In genomic region chr12:1217191-1217949, GRCh38 we compare ENCODE assay signal across 9 cellular contexts.
DNase-seq lines count a peak whose midpoint lies in the region; ATAC-seq and TF ChIP-seq lines count a peak whose summit lies in the region.
"Had no signal": no experiment of that assay in that cellular context is flagged by ENCODE, and none has a peak within 500 bp of the region (broad histone marks: within the 10 kb centered on the region; RNA-seq: fewer than 3 reads in every experiment).

No MANE protein-coding gene starts in this region.

- TF ChIP-seq CTCF in HEK293 (tag by site-specific recombination; IDR thresholded peaks at IDR 0.05) (no peak), cardiac muscle cell (IDR thresholded peaks at IDR 0.05; ENCODE audit: low read depth, low read length) (no peak), spleen (IDR thresholded peaks at IDR 0.05 in 8 of 11, conservative IDR thresholded peaks at IDR 0.05 in 3 of 11) (no peak)

- no peak overlapping the region; the same call in 1 of the 2 replicates for H3K4me3 ChIP-seq in HEK293 (ENCODE audit: low read depth, low read length)
- H3K4me3 ChIP-seq in cardiac muscle cell: no peak overlapping the region
- H3K4me3 ChIP-seq in spleen: no peak overlapping the region
- H3K4me3 ChIP-seq in effector memory CD4-positive, alpha-beta T cell (ENCODE audit: insufficient read depth, low read depth, low read length, poor library complexity, severe bottlenecking): no peak overlapping the region

- no peaks in the 10 kb centered on the region for H3K36me3 Mint-ChIP-seq in activated CD4-positive, alpha-beta memory T cell treated with anti-CD3 and anti-CD28 coated beads for 36 hours
- peaks cover 2% of the 10 kb centered on the region for H3K36me3 Mint-ChIP-seq in T-helper 17 cell (ENCODE audit: low read depth)

- peaks cover 8% of the 10 kb centered on the region for H3K4me1 Mint-ChIP-seq in activated CD4-positive, alpha-beta memory T cell treated with anti-CD3 and anti-CD28 coated beads for 36 hours (ENCODE audit: low read depth)
- peaks cover 4% of the 10 kb centered on the region for H3K4me1 Mint-ChIP-seq in T-helper 17 cell

- H3K4me3 Mint-ChIP-seq in activated CD4-positive, alpha-beta memory T cell treated with anti-CD3 and anti-CD28 coated beads for 36 hours: no peak overlapping the region
- H3K4me3 Mint-ChIP-seq in T-helper 17 cell: no peak overlapping the region

- no peaks in the 10 kb centered on the region for H3K36me3 ChIP-seq in HEK293 (ENCODE audit: control insufficient read depth in 2 of 2, insufficient read depth in 1 of 2, low read length in 2 of 2)
- H3K36me3 ChIP-seq in cardiac muscle cell: no peaks in the 10 kb centered on the region
- H3K36me3 ChIP-seq in spleen: no peaks in the 10 kb centered on the region
- no peaks in the 10 kb centered on the region for H3K36me3 ChIP-seq in effector memory CD4-positive, alpha-beta T cell (ENCODE audit: control insufficient read depth, insufficient read depth, low read length)

- ATAC-seq in SK-N-SH treated with all-trans-retinoic acid at 6 μM for 48 hours (peak; percentile 93), T-helper 17 cell (no peak)

- H3K27ac Mint-ChIP-seq in activated CD4-positive, alpha-beta memory T cell treated with anti-CD3 and anti-CD28 coated beads for 36 hours: no peak overlapping the region
- H3K27ac Mint-ChIP-seq in T-helper 17 cell: no peak overlapping the region

- TF ChIP-seq POLR2A in spleen (IDR thresholded peaks at IDR 0.05): no peak

- H3K9me3 ChIP-seq in HEK293 (ENCODE audit: control insufficient read depth, insufficient read depth, low read depth, low read length): no peaks in the 10 kb centered on the region
- H3K9me3 ChIP-seq in cardiac muscle cell (ENCODE audit: low read depth): no peaks in the 10 kb centered on the region
- no peaks in the 10 kb centered on the region for H3K9me3 ChIP-seq in spleen
- no peaks in the 10 kb centered on the region for H3K9me3 ChIP-seq in effector memory CD4-positive, alpha-beta T cell (ENCODE audit: control insufficient read depth, low read length)
- no peaks in the 10 kb centered on the region for H3K9me3 ChIP-seq in T-helper 17 cell (ENCODE audit: control insufficient read depth, low read length, poor library complexity, severe bottlenecking)

- H3K27me3 ChIP-seq in cardiac muscle cell (no peaks in the 10 kb centered on the region), spleen (replicated peaks in 1 of 7) (no peaks in the 10 kb centered on the region)
- H3K27me3 ChIP-seq in effector memory CD4-positive, alpha-beta T cell (replicated peaks; ENCODE audit: control insufficient read depth, insufficient read depth, low read length, poor library complexity, severe bottlenecking): no peaks in the 10 kb centered on the region

- 38 to 51% (median 40%) methylated on average over 6 of the region's 6 CpGs for WGBS in spleen, 5 donors

- CTCF ChIA-PET in HEK293 (lab: Yijun Ruan, JAX): interaction anchor here (1.1 kb wide), 1 partner anchor 11 kb away, joined by 3 read pairs; no protein-coding TSS in a partner anchor
- CTCF ChIA-PET in activated CD4-positive, alpha-beta memory T cell treated with anti-CD3 and anti-CD28 coated beads for 36 hours (lab: Charles Lee): no interaction called here

- intact Hi-C loops in spleen (cut with DNase I; ENCODE audit: low total_unique reads): no loop called here
- intact Hi-C loops in activated CD4-positive, alpha-beta memory T cell treated with anti-CD3 and anti-CD28 coated beads for 36 hours (cut with micrococcal nuclease): no loop called here

- DNase-seq in cardiac muscle cell (ENCODE audit: low read depth in 1 of 2, low spot score in 1 of 2): peak in 1 of 2 donors; percentile 34
- DNase-seq in spleen: no peak
- no peak for DNase-seq in activated CD4-positive, alpha-beta memory T cell treated with anti-CD3 and anti-CD28 coated beads for 36 hours
- no peak for DNase-seq in OCI-M2 (lab: John Stamatoyannopoulos, UW; ENCODE audit: unreplicated experiment)
- no peak for DNase-seq in effector memory CD4-positive, alpha-beta T cell
- DNase-seq in T-helper 17 cell: no peak
- DNase-seq: RPMI8226 had no signal

- POLR2A ChIA-PET in HEK293 (lab: Yijun Ruan, JAX): no interaction called here
- POLR2A ChIA-PET in activated CD4-positive, alpha-beta memory T cell treated with anti-CD3 and anti-CD28 coated beads for 36 hours (lab: Charles Lee): interaction anchor here (1.1 kb wide), 1 partner anchor 9 kb away, joined by 3 read pairs; no protein-coding TSS in a partner anchor

- H3K27me3 Mint-ChIP-seq in activated CD4-positive, alpha-beta memory T cell treated with anti-CD3 and anti-CD28 coated beads for 36 hours: no peaks in the 10 kb centered on the region
- H3K27me3 Mint-ChIP-seq in T-helper 17 cell: no peaks in the 10 kb centered on the region

- H3K4me1 ChIP-seq in HEK293 (ENCODE audit: control insufficient read depth, insufficient read depth, low read length): peaks cover 36% of the 10 kb centered on the region
- H3K4me1 ChIP-seq in cardiac muscle cell (ENCODE audit: low read depth): peaks cover 44% of the 10 kb centered on the region
- H3K4me1 ChIP-seq in spleen: peaks cover 0 to 24% (median 6%) of the 10 kb centered on the region in 6 donors
- no peaks in the 10 kb centered on the region for H3K4me1 ChIP-seq in effector memory CD4-positive, alpha-beta T cell (ENCODE audit: control insufficient read depth, insufficient read depth, low read length, poor library complexity, severe bottlenecking)

- H3K27ac ChIP-seq in HEK293 (ENCODE audit: extremely low read depth, low read depth, low read length) (peak overlapping the region; percentile 62), cardiac muscle cell (peak overlapping the region; percentile 81), spleen (peak overlapping the region in 6 of 8 donors; percentile 27 to 74 (median 69))
- no peak overlapping the region for H3K27ac ChIP-seq in effector memory CD4-positive, alpha-beta T cell (ENCODE audit: insufficient read depth, low read length, poor library complexity, severe bottlenecking)

- no peaks in the 10 kb centered on the region for H3K9me3 Mint-ChIP-seq in activated CD4-positive, alpha-beta memory T cell treated with anti-CD3 and anti-CD28 coated beads for 36 hours

TF ChIP-seq in HEK293, 187 proteins besides CTCF, POLR2A, EP300 and RAD21 (continues in another document):
- TF ChIP-seq PRDM4 (tag by site-specific recombination; IDR thresholded peaks at IDR 0.05) (peak; percentile 68; the same call in 1 of the 2 replicates), ZSCAN4 (tag by site-specific recombination; IDR thresholded peaks at IDR 0.05) (no peak)

TF ChIP-seq in SK-N-SH treated with all-trans-retinoic acid at 6 μM for 48 hours, 23 proteins besides CTCF, POLR2A, EP300 and RAD21 (continues in another document):
- TF ChIP-seq RARB (CRISPR knock-in tag; IDR thresholded peaks at IDR 0.05) (peak; percentile 80; the same call in 1 of the 2 replicates), TCF4 (CRISPR knock-in tag; IDR thresholded peaks at IDR 0.05; ENCODE audit: borderline replicate concordance) (no peak), CSRNP3 (CRISPR knock-in tag; IDR thresholded peaks at IDR 0.05) (no peak), CSDC2 (CRISPR knock-in tag; IDR thresholded peaks at IDR 0.05) (no peak), ZFP30 (CRISPR knock-in tag; IDR thresholded peaks at IDR 0.05) (no peak), SNAI2 (CRISPR knock-in tag; IDR thresholded peaks at IDR 0.05) (no peak), TSHZ2 (CRISPR knock-in tag; IDR thresholded peaks at IDR 0.05) (no peak), ZNF8 (CRISPR knock-in tag; IDR thresholded peaks at IDR 0.05) (no peak), GLIS3 (CRISPR knock-in tag; IDR thresholded peaks at IDR 0.05) (no peak), BACH2 (CRISPR knock-in tag; IDR thresholded peaks at IDR 0.05; ENCODE audit: borderline replicate concordance) (no peak), ZFP3 (CRISPR knock-in tag; IDR thresholded peaks at IDR 0.05) (no peak)

Comparison
In these comparisons a context has a peak if more than half of its experiments do, and no peak if none do; other contexts are left out.
1. Of the 2 proteins assayed by ChIP-seq in both HEK293 and SK-N-SH treated with all-trans-retinoic acid at 6 μM for 48 hours: peak only in HEK293: none; only in SK-N-SH treated with all-trans-retinoic acid at 6 μM for 48 hours: none; in both: PATZ1; in neither: 1.